In genomic region chr19:38412491-38412890, GRCh38 we compare ENCODE assay signal across 22 cellular contexts. TPM values are rescaled to one million over a fixed set of nuclear protein-coding genes. Genes with fewer than 3 reads are reported as not detected.
DNase-seq lines count a peak whose midpoint lies in the region; ATAC-seq, FAIRE-seq and TF ChIP-seq lines count a peak whose summit lies in the region.
"Had no signal": no experiment of that assay in that cellular context is flagged by ENCODE, and none has a peak within 500 bp of the region (broad histone marks: within the 10 kb centered on the region; RNA-seq: fewer than 3 reads in every experiment).

No MANE protein-coding gene starts in this region.

- no peaks in the 10 kb centered on the region for H4K20me1 ChIP-seq in K562 (replicated peaks; ENCODE audit: control insufficient read depth, insufficient read depth, low read length)

- no peak overlapping the region for H3K14ac ChIP-seq in neuronal stem cell (ENCODE audit: low read length)

- H3K9me1 ChIP-seq in K562 (ENCODE audit: control insufficient read depth, insufficient read depth, low read length): peaks cover 2% of the 10 kb centered on the region

- no peak overlapping the region for H2BK120ac ChIP-seq in neuronal stem cell (ENCODE audit: low read depth, low read length)

- H3K79me1 ChIP-seq in neuronal stem cell (ENCODE audit: low read depth, low read length): no peaks in the 10 kb centered on the region

- no peak overlapping the region for H4K91ac ChIP-seq in neuronal stem cell (ENCODE audit: low read depth, low read length, poor library complexity)

- BruUV-seq in K562 (replicated peaks; lab: Mats Ljungman, UMichigan) (no TSS peak), A673 (replicated peaks; lab: Mats Ljungman, UMichigan) (no TSS peak)

- no peak for TF ChIP-seq RAD21 in K562 (CRISPR knock-in tag; conservative IDR thresholded peaks at IDR 0.05 in 1 of 2, IDR thresholded peaks at IDR 0.05 in 1 of 2)

- no peak overlapping the region for H3K18ac ChIP-seq in neuronal stem cell (ENCODE audit: low read length)

- intact Hi-C loops in K562 (cut with micrococcal nuclease): loop anchor here (5.0 kb wide), 1 partner anchor 95 kb away; no protein-coding TSS in a partner anchor
- intact Hi-C loops in A673 (cut with micrococcal nuclease; ENCODE audit: unreplicated experiment): no loop called here

- POLR2A ChIA-PET in K562 (lab: Yijun Ruan, JAX) (interaction anchor here (0.6 to 3.3 kb wide), 3 partner anchors 8 to 26 kb away, joined by 3 to 30 read pairs (median 4); partner anchors contain the start of gene FAM98C), A673 (lab: Charles Lee; ENCODE audit: low non-redundant PET) (no interaction called here)

- DNase-seq in D721Med (ENCODE audit: insufficient read length, low spot score) (peak; percentile 58), NCI-H82 treated with DMSO at 0.1 percent for 48 hours (lab: John Stamatoyannopoulos, UW; ENCODE audit: unreplicated experiment) (peak; percentile 94), K562 (ENCODE audit: extremely low read depth in 1 of 4, low spot score in 3 of 4) (no peak), neuronal stem cell (ENCODE audit: low spot score) (no peak), GOT3 (lab: John Stamatoyannopoulos, UW) (no peak), A673 (ENCODE audit: low spot score) (no peak), OCI-M2 (lab: John Stamatoyannopoulos, UW; ENCODE audit: unreplicated experiment) (no peak)
- no peak for DNase-seq in stimulated activated CD8-positive, alpha-beta memory T cell treated with anti-CD3 and anti-CD28 coated beads, Interleukin-4, amount 100 ng/mL, for 48 hours
- DNase-seq: 8988T; C1 segment of cervical spinal cord; Caco-2; CD4-positive, alpha-beta memory T cell; DMS79; EL; GDM1; H7; HCEC 1CT had no signal

- peak overlapping the region; percentile 70 for H3K4me2 ChIP-seq in K562 (ENCODE audit: insufficient read depth, low read length)
- no peak overlapping the region for H3K4me2 ChIP-seq in neuronal stem cell (ENCODE audit: insufficient read depth, low read length, poor library complexity, severe bottlenecking)
- H3K4me2 ChIP-seq: A549 had no signal

- H3K27me3 ChIP-seq in K562 (ENCODE audit: control insufficient read depth in 2 of 2, insufficient read depth in 2 of 2, low read length in 2 of 2) (no peaks in the 10 kb centered on the region), neuronal stem cell (ENCODE audit: control insufficient read depth in 3 of 3, insufficient read depth in 3 of 3, low read depth in 1 of 3, low read length in 3 of 3) (peaks cover 0 to 11% (median 2%) of the 10 kb centered on the region in 3 experiments), A673 (replicated peaks; ENCODE audit: insufficient read depth, low read depth, low read length, poor library complexity) (no peaks in the 10 kb centered on the region)

- in situ Hi-C loops in K562 (cut with MboI): no loop called here

- H2BK5ac ChIP-seq in neuronal stem cell (ENCODE audit: low read length): peak overlapping the region; percentile 53

- H2BK15ac ChIP-seq in neuronal stem cell (ENCODE audit: low read length): no peak overlapping the region

- no peak for FAIRE-seq in D721Med (lab: Jason Lieb, UNC)
- FAIRE-seq in K562 (lab: Jason Lieb, UNC): no peak
- FAIRE-seq: A549, GM12878, GM19239, H1 had no signal

- H3K9me3 ChIP-seq in K562 (replicated peaks; ENCODE audit: control insufficient read depth, insufficient read depth, low read depth, low read length) (no peaks in the 10 kb centered on the region), neuronal stem cell (replicated peaks in 1 of 2; ENCODE audit: control insufficient read depth in 2 of 2, insufficient read depth in 1 of 2, low read depth in 1 of 2, low read length in 2 of 2) (no peaks in the 10 kb centered on the region), A673 (ENCODE audit: low read depth, low read length, poor library complexity, severe bottlenecking) (no peaks in the 10 kb centered on the region)
- H3K9me3 ChIP-seq: A549, Caco-2 had no signal

- no peak for TF ChIP-seq POLR2A in K562 (conservative IDR thresholded peaks at IDR 0.05)

- H2BK12ac ChIP-seq in neuronal stem cell (ENCODE audit: low read length): no peak overlapping the region

- TF ChIP-seq CTCF in D721Med (IDR thresholded peaks at IDR 0.05; ENCODE audit: insufficient read depth, missing control alignments): no peak
- TF ChIP-seq CTCF in K562 (IDR thresholded peaks at IDR 0.05 in 2 of 3, conservative IDR thresholded peaks at IDR 0.05 in 1 of 3; ENCODE audit: insufficient read depth in 2 of 3, low read depth in 1 of 3, low read length in 3 of 3): no peak
- no peak for TF ChIP-seq CTCF in A673 (conservative IDR thresholded peaks at IDR 0.05; ENCODE audit: low read depth, low read length)

- no peak overlapping the region for H3K4me3 ChIP-seq in K562
- H3K4me3 ChIP-seq in neuronal stem cell (ENCODE audit: low read length in 2 of 2): peak overlapping the region in 1 of 2 donors; percentile 41
- H3K4me3 ChIP-seq in A673 (ENCODE audit: low read depth, low read length, poor library complexity, severe bottlenecking): no peak overlapping the region
- H3K4me3 ChIP-seq: A549, GM12878 had no signal

- peak overlapping the region; percentile 0 to 89; a peak in 3 of 4 replicates for H3K9ac ChIP-seq in K562 (ENCODE audit: insufficient read depth in 1 of 2, low read depth in 2 of 2, low read length in 2 of 2)
- no peak overlapping the region for H3K9ac ChIP-seq in neuronal stem cell (ENCODE audit: low read depth, low read length, poor library complexity)

- H3K23ac ChIP-seq in neuronal stem cell (ENCODE audit: low read depth, low read length, poor library complexity): peak overlapping the region; percentile 89

- H3K4me1 ChIP-seq in K562 (replicated peaks in 1 of 2; ENCODE audit: control insufficient read depth in 2 of 2, insufficient read depth in 2 of 2, low read length in 2 of 2) (peaks cover 40 to 54% of the 10 kb centered on the region in 2 experiments), neuronal stem cell (ENCODE audit: control insufficient read depth in 2 of 2, insufficient read depth in 1 of 2, low read depth in 1 of 2, low read length in 2 of 2) (peaks cover 0 to under 1% of the 10 kb centered on the region in 2 donors), A673 (ENCODE audit: insufficient read depth, low read length, poor library complexity, severe bottlenecking) (no peaks in the 10 kb centered on the region)

- TF ChIP-seq EP300 in K562 (IDR thresholded peaks at IDR 0.05; ENCODE audit: low read length): no peak

- no peak overlapping the region for H3K4ac ChIP-seq in neuronal stem cell (ENCODE audit: low read length)

- peak overlapping the region; percentile 86 for H2AK5ac ChIP-seq in neuronal stem cell (ENCODE audit: low read depth, low read length)

- 31% methylated on average over 8 of the region's 8 CpGs for WGBS in K562 (ENCODE audit: insufficient coverage, low coverage, missing lambda C conversion rate)
- no CpG with 5 or more reads among the region's 8 CpGs for WGBS in neuronal stem cell (ENCODE audit: extremely low coverage in 2 of 2, insufficient read length in 2 of 2, insufficient replicate concordance in 1 of 2), 2 donors

- H3K36me3 ChIP-seq in K562 (ENCODE audit: control insufficient read depth, insufficient read depth, low read length) (peaks cover 7% of the 10 kb centered on the region; the same call in 2 of the 3 replicates), neuronal stem cell (replicated peaks in 1 of 2; ENCODE audit: control insufficient read depth in 2 of 2, insufficient read depth in 2 of 2, low read length in 2 of 2) (no peaks in the 10 kb centered on the region), A673 (ENCODE audit: insufficient read depth, low read length, poor library complexity, severe bottlenecking) (no peaks in the 10 kb centered on the region)

- no peaks in the 10 kb centered on the region for H3K79me2 ChIP-seq in K562 (ENCODE audit: control insufficient read depth, insufficient read depth, low read length)

- H3K27ac ChIP-seq in K562 (ENCODE audit: extremely low read depth, low read depth, low read length) (peak overlapping the region; percentile 29), neuronal stem cell (replicated peaks; ENCODE audit: low read length) (no peak overlapping the region), A673 (ENCODE audit: low read depth, low read length, poor library complexity, severe bottlenecking) (no peak overlapping the region)
- H3K27ac ChIP-seq: A549 had no signal

- H2AFZ ChIP-seq in K562 (ENCODE audit: low read depth, low read length): peak overlapping the region; percentile 28
- no peak overlapping the region for H2AFZ ChIP-seq in neuronal stem cell (ENCODE audit: low read length)

- CTCF ChIA-PET in K562 (lab: Yijun Ruan, JAX; ENCODE audit: low intra/inter-chr PET ratio) (no interaction called here), A673 (lab: Charles Lee) (no interaction called here)

- no peak overlapping the region for H4K8ac ChIP-seq in neuronal stem cell (ENCODE audit: low read depth, low read length)

- ATAC-seq in K562: peak; percentile 25
- ATAC-seq: A549, GM12878 had no signal

RNA-seq across cellular contexts. Expression of gene FAM98C, which starts 9.6 kb away (rescaled TPM):
- total RNA-seq in K562 (2011; cell fraction: chromatin; rRNA removed; ENCODE audit: low replicate concordance): 20.3 and 72.0 TPM in 2 replicates
- 76.2 and 91.1 TPM in 2 replicates for total RNA-seq in K562 (2011; cell fraction: nucleolus; rRNA removed)
- total RNA-seq in K562 (2011; cell fraction: nucleoplasm; rRNA removed): 41.2 and 45.5 TPM in 2 replicates
- total RNA-seq in K562 (2014; rRNA removed) (28.3 and 31.2 TPM in 2 replicates), K562 (2014; rRNA removed; fragmentation: Illumina TruSeq; extraction: Trizol) (6.8 and 7.2 TPM in 2 replicates), K562 (2015; rRNA removed; fragmentation: Illumina TruSeq; extraction: Trizol) (12.6 and 13.7 TPM in 2 replicates), K562 (2021) (26.0 and 26.7 TPM in 2 replicates), A673 (2021) (11.8 and 12.1 TPM in 2 replicates)
- polyA plus RNA-seq in K562 (2011; rRNA removed) (16.0 and 22.7 TPM in 2 replicates), K562 (2014; fragmentation: Illumina TruSeq; extraction: Trizol) (9.6 and 13.1 TPM in 2 replicates), K562 (2014; fragmentation: Nextera tagmentation; extraction: Ambion mirVana) (1 to 10 TPM; 1.7 to 4.3 TPM), K562 (2014; rRNA removed) (40.8 and 43.8 TPM in 2 replicates)
- 25.2 and 53.5 TPM in 2 replicates for polyA plus RNA-seq in K562 (2011; cell fraction: cytosol; rRNA removed)
- polyA plus RNA-seq in K562 (2011; cell fraction: nucleus; rRNA removed): 72.4 and 115 TPM in 2 replicates
- 18.2 and 37.7 TPM in 2 replicates for polyA plus RNA-seq in K562 (2012)
- 3.4 and 5.0 TPM in 2 replicates for polyA minus RNA-seq in K562 (2011; rRNA and poly(A)+ RNA removed)
- 17.2 and 20.5 TPM in 2 replicates for polyA minus RNA-seq in K562 (2011; cell fraction: cytosol; rRNA and poly(A)+ RNA removed)
- 17.5 and 23.6 TPM in 2 replicates for polyA minus RNA-seq in K562 (2011; cell fraction: nucleus; rRNA and poly(A)+ RNA removed)
- polyA plus RNA-seq in neuronal stem cell (2013, experiment 1 of 2): 5.4 TPM
- polyA plus RNA-seq in neuronal stem cell (2013, experiment 2 of 2): 5.3 TPM

RNA-seq across cellular contexts. Expression of gene RASGRP4, which starts 13.5 kb away (rescaled TPM):
- total RNA-seq in K562 (2011; cell fraction: chromatin; rRNA removed; ENCODE audit: low replicate concordance): 5.4 and 14.4 TPM in 2 replicates
- total RNA-seq in K562 (2011; cell fraction: nucleolus; rRNA removed): 6.4 and 8.8 TPM in 2 replicates
- 5.6 and 10.2 TPM in 2 replicates for total RNA-seq in K562 (2011; cell fraction: nucleoplasm; rRNA removed)
- total RNA-seq in K562 (2014; rRNA removed) (2.8 and 3.8 TPM in 2 replicates), K562 (2014; rRNA removed; fragmentation: Illumina TruSeq; extraction: Trizol) (1.1 TPM in 2 replicates), K562 (2015; rRNA removed; fragmentation: Illumina TruSeq; extraction: Trizol) (3.5 and 3.8 TPM in 2 replicates), K562 (2021) (3.9 TPM in 2 replicates), A673 (2021) (not detected in 2 replicates)
- polyA plus RNA-seq in K562 (2011; rRNA removed) (4.5 and 11.4 TPM in 2 replicates), K562 (2014; fragmentation: Illumina TruSeq; extraction: Trizol) (4.4 and 4.8 TPM in 2 replicates), K562 (2014; fragmentation: Nextera tagmentation; extraction: Ambion mirVana) (under 1 TPM; 0.39 to 0.55 TPM), K562 (2014; rRNA removed) (3.4 and 4.6 TPM in 2 replicates)
- polyA plus RNA-seq in K562 (2011; cell fraction: cytosol; rRNA removed): 11.2 and 13.0 TPM in 2 replicates
- polyA plus RNA-seq in K562 (2011; cell fraction: nucleus; rRNA removed): 23.4 and 27.1 TPM in 2 replicates
- 5.5 and 22.2 TPM in 2 replicates for polyA plus RNA-seq in K562 (2012)
- 1.8 and 2.5 TPM in 2 replicates for polyA minus RNA-seq in K562 (2011; rRNA and poly(A)+ RNA removed)
- polyA minus RNA-seq in K562 (2011; cell fraction: cytosol; rRNA and poly(A)+ RNA removed): 4.3 and 6.2 TPM in 2 replicates
- polyA minus RNA-seq in K562 (2011; cell fraction: nucleus; rRNA and poly(A)+ RNA removed): 3.0 and 5.6 TPM in 2 replicates
- 0.10 TPM for polyA plus RNA-seq in neuronal stem cell (2013, experiment 1 of 2)
- 0.17 TPM for polyA plus RNA-seq in neuronal stem cell (2013, experiment 2 of 2)
- total RNA-seq: Caco-2 had no signal
- polyA plus RNA-seq: BJ had no signal

RNA-seq across cellular contexts. Expression of gene RYR1, which starts 21.0 kb away (rescaled TPM):
- 52.1 and 114 TPM in 2 replicates for total RNA-seq in K562 (2011; cell fraction: chromatin; rRNA removed; ENCODE audit: low replicate concordance)
- total RNA-seq in K562 (2011; cell fraction: nucleolus; rRNA removed): 41.3 and 44.4 TPM in 2 replicates
- 47.0 and 64.5 TPM in 2 replicates for total RNA-seq in K562 (2011; cell fraction: nucleoplasm; rRNA removed)
- 4.6 and 5.1 TPM in 2 replicates for total RNA-seq in K562 (2014; rRNA removed)
- 2.3 and 2.9 TPM in 2 replicates for total RNA-seq in K562 (2014; rRNA removed; fragmentation: Illumina TruSeq; extraction: Trizol)
- 2.7 and 3.1 TPM in 2 replicates for total RNA-seq in K562 (2015; rRNA removed; fragmentation: Illumina TruSeq; extraction: Trizol)
- total RNA-seq in K562 (2021): 5.3 and 7.4 TPM in 2 replicates
- polyA plus RNA-seq in K562 (2011; rRNA removed): 3.0 and 3.7 TPM in 2 replicates
- polyA plus RNA-seq in K562 (2011; cell fraction: cytosol; rRNA removed): 3.6 and 4.2 TPM in 2 replicates
- 23.2 and 44.6 TPM in 2 replicates for polyA plus RNA-seq in K562 (2011; cell fraction: nucleus; rRNA removed)
- polyA plus RNA-seq in K562 (2012): 6.7 and 7.4 TPM in 2 replicates
- polyA plus RNA-seq in K562 (2014; fragmentation: Illumina TruSeq; extraction: Trizol): 6.0 and 7.4 TPM in 2 replicates
- polyA plus RNA-seq in K562 (2014; fragmentation: Nextera tagmentation; extraction: Ambion mirVana): under 1 TPM; 0.11 to 0.58 TPM
- 5.6 and 6.6 TPM in 2 replicates for polyA plus RNA-seq in K562 (2014; rRNA removed)
- polyA minus RNA-seq in K562 (2011; rRNA and poly(A)+ RNA removed): 2.7 and 10.5 TPM in 2 replicates
- polyA minus RNA-seq in K562 (2011; cell fraction: cytosol; rRNA and poly(A)+ RNA removed): 3.2 and 9.9 TPM in 2 replicates
- 9.3 and 13.7 TPM in 2 replicates for polyA minus RNA-seq in K562 (2011; cell fraction: nucleus; rRNA and poly(A)+ RNA removed)
- polyA plus RNA-seq in neuronal stem cell (2013, experiment 1 of 2): 0.56 TPM
- 1.1 TPM for polyA plus RNA-seq in neuronal stem cell (2013, experiment 2 of 2)
- total RNA-seq in A673 (2021): 0.28 and 0.55 TPM in 2 replicates

RNA-seq across cellular contexts. Expression of gene SPRED3, which starts 24.0 kb away (rescaled TPM):
- total RNA-seq in K562 (2011; cell fraction: chromatin; rRNA removed; ENCODE audit: low replicate concordance): 7.2 and 10.1 TPM in 2 replicates
- 3.6 and 6.3 TPM in 2 replicates for total RNA-seq in K562 (2011; cell fraction: nucleolus; rRNA removed)
- total RNA-seq in K562 (2011; cell fraction: nucleoplasm; rRNA removed): 4.3 and 11.0 TPM in 2 replicates
- total RNA-seq in K562 (2014; rRNA removed) (0.05 and 0.41 TPM in 2 replicates), K562 (2014; rRNA removed; fragmentation: Illumina TruSeq; extraction: Trizol) (0.32 and 0.36 TPM in 2 replicates), K562 (2015; rRNA removed; fragmentation: Illumina TruSeq; extraction: Trizol) (0.15 and 0.25 TPM in 2 replicates), K562 (2021) (0.81 and 0.95 TPM in 2 replicates), A673 (2021) (6.2 and 6.8 TPM in 2 replicates)
- polyA plus RNA-seq in K562 (2011; rRNA removed) (0.47 and 0.62 TPM in 2 replicates), K562 (2014; fragmentation: Illumina TruSeq; extraction: Trizol) (0.30 and 0.89 TPM in 2 replicates), K562 (2014; fragmentation: Nextera tagmentation; extraction: Ambion mirVana) (under 1 TPM; 0.21 to 0.25 TPM), K562 (2014; rRNA removed) (0.63 and 1.3 TPM in 2 replicates)
- 0.57 and 0.58 TPM in 2 replicates for polyA plus RNA-seq in K562 (2011; cell fraction: cytosol; rRNA removed)
- polyA plus RNA-seq in K562 (2011; cell fraction: nucleus; rRNA removed): 3.0 and 4.3 TPM in 2 replicates
- polyA plus RNA-seq in K562 (2012): 0.70 and 3.0 TPM in 2 replicates
- polyA minus RNA-seq in K562 (2011; rRNA and poly(A)+ RNA removed): 0.03 and 0.39 TPM in 2 replicates
- polyA minus RNA-seq in K562 (2011; cell fraction: cytosol; rRNA and poly(A)+ RNA removed): not detected in 2 replicates
- 0.89 and 1.3 TPM in 2 replicates for polyA minus RNA-seq in K562 (2011; cell fraction: nucleus; rRNA and poly(A)+ RNA removed)
- polyA plus RNA-seq in neuronal stem cell (2013, experiment 1 of 2): 10.3 TPM
- 10.5 TPM for polyA plus RNA-seq in neuronal stem cell (2013, experiment 2 of 2)

RNA-seq across cellular contexts. Expression of gene GGN, which starts 24.7 kb away (rescaled TPM):
- 0.12 TPM in 1 of 2 replicates, not detected in the other for total RNA-seq in K562 (2011; cell fraction: chromatin; rRNA removed; ENCODE audit: low replicate concordance)
- 0.50 TPM in 1 of 2 replicates, not detected in the other for total RNA-seq in K562 (2011; cell fraction: nucleolus; rRNA removed)
- total RNA-seq in K562 (2011; cell fraction: nucleoplasm; rRNA removed): 0.15 TPM in 1 of 2 replicates, not detected in the other
- total RNA-seq in K562 (2014; rRNA removed) (not detected in 2 replicates), K562 (2014; rRNA removed; fragmentation: Illumina TruSeq; extraction: Trizol) (not detected in 2 replicates), K562 (2015; rRNA removed; fragmentation: Illumina TruSeq; extraction: Trizol) (not detected in 2 replicates), K562 (2021) (0.25 and 0.33 TPM in 2 replicates), A673 (2021) (0.83 and 1.3 TPM in 2 replicates)
- polyA plus RNA-seq in K562 (2011; rRNA removed) (0.12 TPM in 1 of 2 replicates, not detected in the other), K562 (2014; fragmentation: Illumina TruSeq; extraction: Trizol) (not detected in 2 replicates), K562 (2014; fragmentation: Nextera tagmentation; extraction: Ambion mirVana) (not detected), K562 (2014; rRNA removed) (0.15 and 0.16 TPM in 2 replicates)
- polyA plus RNA-seq in K562 (2011; cell fraction: cytosol; rRNA removed): 0.03 and 0.04 TPM in 2 replicates
- polyA plus RNA-seq in K562 (2011; cell fraction: nucleus; rRNA removed): 0.46 and 0.63 TPM in 2 replicates
- 0.52 and 0.94 TPM in 2 replicates for polyA plus RNA-seq in K562 (2012)
- polyA minus RNA-seq in K562 (2011; rRNA and poly(A)+ RNA removed): not detected in 2 replicates
- polyA minus RNA-seq in K562 (2011; cell fraction: cytosol; rRNA and poly(A)+ RNA removed): not detected in 2 replicates
- 0.54 TPM in 1 of 2 replicates, not detected in the other for polyA minus RNA-seq in K562 (2011; cell fraction: nucleus; rRNA and poly(A)+ RNA removed)
- polyA plus RNA-seq in neuronal stem cell (2013, experiment 1 of 2): 1.7 TPM
- polyA plus RNA-seq in neuronal stem cell (2013, experiment 2 of 2): 1.7 TPM
- total RNA-seq: GM12878 had no signal
- polyA plus RNA-seq: CD4-positive, alpha-beta memory T cell; GM12878 had no signal

Comparison
In these comparisons a context has a peak if more than half of its experiments do, and no peak if none do; other contexts are left out.
1. DNase-seq: peak in D721Med (single experiment) and NCI-H82 treated with DMSO at 0.1 percent for 48 hours (single experiment); none in K562 (0 of 4), neuronal stem cell (single experiment), GOT3 (single experiment), A673 (single experiment), OCI-M2 (single experiment) and stimulated activated CD8-positive, alpha-beta memory T cell treated with anti-CD3 and anti-CD28 coated beads, Interleukin-4, amount 100 ng/mL, for 48 hours (single experiment).